In the genomic region with DNA sequence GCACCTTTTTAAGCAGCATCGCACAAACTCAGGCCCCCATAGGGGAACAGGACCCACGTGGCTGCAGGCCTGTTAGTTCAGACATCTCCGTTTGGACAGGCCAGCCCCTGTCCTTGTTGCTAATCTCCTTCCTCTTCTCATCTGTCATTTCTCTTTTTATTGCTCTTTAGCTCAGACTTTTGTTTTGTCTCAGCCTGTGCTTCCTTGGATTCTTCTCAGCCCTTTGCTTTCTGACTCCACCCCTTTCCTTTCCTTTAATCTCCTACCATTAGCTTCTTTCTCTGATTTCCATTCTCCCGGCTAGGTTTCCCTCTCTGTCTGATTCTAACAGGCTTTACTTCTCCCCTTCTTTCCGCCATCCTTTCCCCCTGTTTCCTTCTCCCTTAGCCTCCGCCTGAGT, we compare ENCODE assay signal across 1 cellular context.
TF ChIP-seq lines count a peak whose summit lies in the region.

No MANE protein-coding gene starts in this region.

TF ChIP-seq in IMR-90, 13 proteins besides CTCF, POLR2A, EP300 and RAD21:
- TF ChIP-seq MXI1 (IDR thresholded peaks at IDR 0.05; ENCODE audit: borderline replicate concordance, low read depth, low read length) = no peak
- no peak for TF ChIP-seq MAFK (IDR thresholded peaks at IDR 0.05; ENCODE audit: low read depth, low read length)
